In genomic region chr9:107541523-107541922, GRCh38 we compare ENCODE assay signal across 22 cellular contexts. TPM values are rescaled to one million over a fixed set of nuclear protein-coding genes. Genes with fewer than 3 reads are reported as not detected.
DNase-seq lines count a peak whose midpoint lies in the region; ATAC-seq and TF ChIP-seq lines count a peak whose summit lies in the region.
"Had no signal": no experiment of that assay in that cellular context is flagged by ENCODE, and none has a peak within 500 bp of the region (broad histone marks: within the 10 kb centered on the region; RNA-seq: fewer than 3 reads in every experiment).

No MANE protein-coding gene starts in this region.

- H3K4me1 ChIP-seq in lung (ENCODE audit: control insufficient read depth in 2 of 2, insufficient read depth in 2 of 2, low read length in 2 of 2): no peaks in the 10 kb centered on the region
- H3K4me1 ChIP-seq: heart right ventricle, Peyer's patch had no signal

- 73 to 85% methylated on average over 2 of the region's 2 CpGs for WGBS in lung, 2 donors

- ATAC-seq in GM18867 (IDR thresholded peaks at IDR 0.05; ENCODE audit: unreplicated experiment) (peak; percentile 87), GM21390 (IDR thresholded peaks at IDR 0.05; ENCODE audit: unreplicated experiment) (peak; percentile 79), HG03066 (IDR thresholded peaks at IDR 0.05; ENCODE audit: low read depth, unreplicated experiment) (peak; percentile 75), lung (ENCODE audit: insufficient read depth, low FRiP score) (no peak), HG02970 (IDR thresholded peaks at IDR 0.05; ENCODE audit: low FRiP score, unreplicated experiment) (no peak)
- ATAC-seq: effector memory CD8-positive, alpha-beta T cell; heart right ventricle; naive thymus-derived CD8-positive, alpha-beta T cell; SK-N-SH treated with all-trans-retinoic acid at 6 μM for 48 hours had no signal

- H3K27ac ChIP-seq in lung (ENCODE audit: low read depth in 1 of 2, low read length in 1 of 2): no peak overlapping the region
- H3K27ac ChIP-seq: heart right ventricle, Peyer's patch had no signal

- H3K9me3 ChIP-seq in lung (ENCODE audit: control insufficient read depth in 2 of 2, insufficient read depth in 1 of 2, low read length in 1 of 2): peaks cover 0 to 2% of the 10 kb centered on the region in 2 donors
- H3K9me3 ChIP-seq: Caco-2, heart right ventricle, Peyer's patch, suprapubic skin had no signal

- no peaks in the 10 kb centered on the region for H3K27me3 ChIP-seq in lung (ENCODE audit: control insufficient read depth, insufficient read depth)
- H3K27me3 ChIP-seq: heart right ventricle, Peyer's patch, suprapubic skin had no signal

- DNase-seq in lung (ENCODE audit: low spot score): peak; percentile 41
- DNase-seq in midbrain (lab: John Stamatoyannopoulos, UW): no peak
- no peak for DNase-seq in NCI-H2171 (lab: John Stamatoyannopoulos, UW)
- no peak for DNase-seq in DMS153 (lab: John Stamatoyannopoulos, UW)
- DNase-seq: activated CD4-positive, alpha-beta T cell treated with anti-CD3 and anti-CD28 coated beads for 4 hours; activated CD8-positive, alpha-beta memory T cell treated with anti-CD3 and anti-CD28 coated beads, Interleukin-2, amount 50 U/mL, for 48 hours; activated naive CD4-positive, alpha-beta T cell treated with anti-CD3 and anti-CD28 coated beads, Interleukin-2, amount 10 ng/mL, durations not matched to agents 7 days and 5 days; Caco-2; effector memory CD8-positive, alpha-beta T cell; heart right ventricle; Kasumi-1; naive thymus-derived CD8-positive, alpha-beta T cell; NCI-H82; Peyer's patch; stimulated activated CD4-positive, alpha-beta T cell treated with anti-CD3 and anti-CD28 coated beads, Interleukin-4, amount 100 ng/mL, for 4 hours; stimulated activated CD8-positive, alpha-beta memory T cell treated with anti-CD3 and anti-CD28 coated beads, Interleukin-4, amount 100 ng/mL, for 48 hours had no signal

- H3K36me3 ChIP-seq in lung (ENCODE audit: control insufficient read depth in 2 of 2, insufficient read depth in 2 of 2, low read length in 2 of 2): no peaks in the 10 kb centered on the region
- H3K36me3 ChIP-seq: heart right ventricle, Peyer's patch, suprapubic skin had no signal

- no peak overlapping the region for H3K4me3 ChIP-seq in lung
- H3K4me3 ChIP-seq: heart right ventricle, Peyer's patch, suprapubic skin had no signal

- TF ChIP-seq CTCF in lung (IDR thresholded peaks at IDR 0.05; ENCODE audit: control extremely low read depth, extremely low read depth): no peak

RNA-seq across cellular contexts. Expression of gene KLF4, which starts 52.0 kb away (rescaled TPM):
- total RNA-seq in lung: 10 to 100 TPM; 61.0 to 80.7 TPM
- 10 to 100 TPM; 23.3 to 75.0 TPM for polyA plus RNA-seq in lung
- polyA plus RNA-seq: naive thymus-derived CD8-positive, alpha-beta T cell had no signal

Comparison
In these comparisons a context has a peak if more than half of its experiments do, and no peak if none do; other contexts are left out.
1. ATAC-seq: peak in GM18867 (single experiment), GM21390 (single experiment) and HG03066 (single experiment); none in lung (single experiment) and HG02970 (single experiment).